2 cellular contexts compared by ENCODE assay signal in genomic region chr7:133109816-133110215, GRCh38.
TF ChIP-seq lines count a peak whose summit lies in the region.

No MANE protein-coding gene starts in this region.

TF ChIP-seq in HEK293, 187 proteins besides CTCF, POLR2A, EP300 and RAD21 (continued from another document):
- no peak for TF ChIP-seq ZNF639 (tag by site-specific recombination; IDR thresholded peaks at IDR 0.05)
- no peak for TF ChIP-seq GFI1B (tag by site-specific recombination; IDR thresholded peaks at IDR 0.05)

TF ChIP-seq in WTC11, 78 proteins besides CTCF, POLR2A, EP300 and RAD21 (continued from another document):
- no peak for TF ChIP-seq ATF6 (CRISPR knock-in tag; IDR thresholded peaks at IDR 0.05)
- no peak for TF ChIP-seq HMGXB4 (CRISPR knock-in tag; IDR thresholded peaks at IDR 0.05)
- no peak for TF ChIP-seq CDX4 (CRISPR knock-in tag; IDR thresholded peaks at IDR 0.05; ENCODE audit: borderline replicate concordance)
- no peak for TF ChIP-seq NR1H2 (CRISPR knock-in tag; IDR thresholded peaks at IDR 0.05)
- no peak for TF ChIP-seq RORB (CRISPR knock-in tag; IDR thresholded peaks at IDR 0.05)
- no peak for TF ChIP-seq PRDM15 (CRISPR knock-in tag; IDR thresholded peaks at IDR 0.05)
- no peak for TF ChIP-seq STAT6 (CRISPR knock-in tag; conservative IDR thresholded peaks at IDR 0.05; ENCODE audit: low read depth)
- TF ChIP-seq GABPB1 (CRISPR knock-in tag; IDR thresholded peaks at IDR 0.05) = no peak
- TF ChIP-seq CREB1 (CRISPR knock-in tag; IDR thresholded peaks at IDR 0.05) = no peak
